In genomic region chr11:64388911-64389310, GRCh38 we compare ENCODE assay signal across 19 cellular contexts. TPM values are rescaled to one million over a fixed set of nuclear protein-coding genes. Genes with fewer than 3 reads are reported as not detected.
DNase-seq lines count a peak whose midpoint lies in the region; ATAC-seq, FAIRE-seq and TF ChIP-seq lines count a peak whose summit lies in the region.
"Had no signal": no experiment of that assay in that cellular context is flagged by ENCODE, and none has a peak within 500 bp of the region (broad histone marks: within the 10 kb centered on the region; RNA-seq: fewer than 3 reads in every experiment).

No MANE protein-coding gene starts in this region.

- H2BK12ac ChIP-seq in H1 (ENCODE audit: low read depth, low read length), result 0 out of 2 replicates have a peak overlapping the region, but pooled peaks have one; percentile 68

- peak overlapping the region; percentile 80; the same call in 1 of the 2 replicates for H2AK5ac ChIP-seq in H1 (ENCODE audit: low read depth, low read length)

- no peak overlapping the region for H3K4ac ChIP-seq in H1 (replicated peaks; ENCODE audit: insufficient read length, low read depth, low read length)

- POLR2A ChIA-PET in H1 (lab: Charles Lee; ENCODE audit: partially characterized antibody), result interaction anchor here (0.5 to 0.8 kb wide), 2 partner anchors 16 to 17 kb away, joined by 3 read pairs; no protein-coding TSS in a partner anchor

- H3K9me3 ChIP-seq in H1 (ENCODE audit: insufficient read depth in 2 of 2, low read depth in 1 of 2, low read length in 1 of 2) (no peaks in the 10 kb centered on the region), osteoblast (ENCODE audit: low read depth, low read length) (no peaks in the 10 kb centered on the region)

- CTCF ChIA-PET in H1 (lab: Charles Lee; ENCODE audit: partially characterized antibody), result interaction anchor here (0.7 to 2.4 kb wide), 7 partner anchors 8 to 180 kb away, joined by 3 to 14 read pairs (median 5); no protein-coding TSS in a partner anchor

- H3K23me2 ChIP-seq in H1 (ENCODE audit: low read depth, low read length), result no peaks in the 10 kb centered on the region

- no peak for FAIRE-seq in H1 (lab: Jason Lieb, UNC)
- FAIRE-seq: G401.6, GM12891, HTR-8/SVneo had no signal

- no peak overlapping the region for H3K27ac ChIP-seq in H1 (ENCODE audit: low read depth, low read length)
- no peak overlapping the region for H3K27ac ChIP-seq in osteoblast (ENCODE audit: low read depth, low read length)
- H3K27ac ChIP-seq: BLaER1 had no signal

- H2BK5ac ChIP-seq in H1 (ENCODE audit: low read depth, low read length), result no peak overlapping the region

- H2BK15ac ChIP-seq in H1 (ENCODE audit: low read length), result no peak overlapping the region

- 92% methylated on average over 10 of the region's 10 CpGs; no CpG with 5 or more reads in 1 of the 2 experiments for WGBS in H1 (ENCODE audit: extremely low coverage in 1 of 2, insufficient coverage in 1 of 2, insufficient read length in 1 of 2, insufficient replicate concordance in 2 of 2, low coverage in 1 of 2, low lambda C conversion rate in 2 of 2, missing lambda C conversion rate in 1 of 2), 2 experiments

- H3K79me1 ChIP-seq in H1 (ENCODE audit: low read depth, low read length), result no peaks in the 10 kb centered on the region; the same call in 1 of the 2 replicates

- H3K79me2 ChIP-seq in H1 (ENCODE audit: control insufficient read depth in 1 of 2, insufficient read depth in 2 of 2, low read length in 2 of 2) (no peaks in the 10 kb centered on the region), osteoblast (ENCODE audit: insufficient read depth, low read length) (no peaks in the 10 kb centered on the region)

- TF ChIP-seq EP300 in H1 (IDR thresholded peaks at IDR 0.05; ENCODE audit: borderline replicate concordance in 1 of 2, low read depth in 2 of 2, low read length in 2 of 2), result no peak

- no peak overlapping the region for H4K8ac ChIP-seq in H1 (ENCODE audit: extremely low read depth, insufficient read depth, low read length)

- no peak for TF ChIP-seq RAD21 in H1 (IDR thresholded peaks at IDR 0.05 in 1 of 2, conservative IDR thresholded peaks at IDR 0.05 in 1 of 2; ENCODE audit: low read depth in 2 of 2, low read length in 2 of 2)

- no peak overlapping the region for H2BK20ac ChIP-seq in H1 (ENCODE audit: low read length)

- H3K4me1 ChIP-seq in H1 (replicated peaks in 1 of 4; ENCODE audit: control insufficient read depth in 3 of 4, insufficient read depth in 4 of 4, low read length in 3 of 4) (peaks cover 0 to 2% (median 0%) of the 10 kb centered on the region in 4 experiments; a peak in 4 of 7 replicates), osteoblast (ENCODE audit: insufficient read depth, low read length) (no peaks in the 10 kb centered on the region)

- H4K20me1 ChIP-seq in H1 (replicated peaks in 1 of 2; ENCODE audit: control insufficient read depth in 1 of 2, insufficient read depth in 2 of 2, low read length in 2 of 2) (no peaks in the 10 kb centered on the region), osteoblast (ENCODE audit: insufficient read depth, low read length) (no peaks in the 10 kb centered on the region)
- H4K20me1 ChIP-seq: BLaER1 had no signal

- no peak overlapping the region for H3K56ac ChIP-seq in H1 (replicated peaks; ENCODE audit: insufficient read length, low read depth, low read length)

- DNase-seq in NCI-H146 (lab: John Stamatoyannopoulos, UW), result peak; percentile 13
- no peak for DNase-seq in NCI-H146 treated with DMSO at 0.1 percent for 48 hours (lab: John Stamatoyannopoulos, UW; ENCODE audit: unreplicated experiment)
- DNase-seq in H1 (ENCODE audit: low read depth in 1 of 2, low spot score in 2 of 2), result no peak
- DNase-seq in osteoblast (ENCODE audit: insufficient read length, low spot score, missing footprints), result peak; percentile 42
- DNase-seq in effector CD4-positive, alpha-beta T cell, result no peak
- DNase-seq: 8988T; Calu3; CD4-positive, alpha-beta memory T cell; H7; HFFc6; IMR-90 had no signal

- no peak for TF ChIP-seq POLR2A in H1 (IDR thresholded peaks at IDR 0.05; ENCODE audit: control extremely low read depth in 1 of 2, low read depth in 2 of 2, low read length in 2 of 2)

- no peak overlapping the region for H2BK120ac ChIP-seq in H1 (replicated peaks; ENCODE audit: low read depth, low read length)

- H3K4me2 ChIP-seq in H1 (ENCODE audit: insufficient read depth in 1 of 2, low read depth in 2 of 2, low read length in 2 of 2) (no peak overlapping the region), osteoblast (ENCODE audit: insufficient read depth, low read length) (no peak overlapping the region)
- H3K4me2 ChIP-seq: GM23338 had no signal

- no peak overlapping the region for H4K5ac ChIP-seq in H1 (ENCODE audit: insufficient read length, low read depth, low read length)

- no peak overlapping the region for H3K14ac ChIP-seq in H1 (ENCODE audit: insufficient read length)

- H3K23ac ChIP-seq in H1 (ENCODE audit: insufficient read length), result no peak overlapping the region

- ATAC-seq in GM18870 (IDR thresholded peaks at IDR 0.05; ENCODE audit: unreplicated experiment), result no peak
- no peak for ATAC-seq in GM21526 (IDR thresholded peaks at IDR 0.05; ENCODE audit: low FRiP score, unreplicated experiment)
- ATAC-seq: GM23338, HCT116 had no signal

- H3K36me3 ChIP-seq in H1 (ENCODE audit: control insufficient read depth in 2 of 4, insufficient read depth in 4 of 4, low read length in 3 of 4), result no peaks in the 10 kb centered on the region
- H3K36me3 ChIP-seq in osteoblast (ENCODE audit: insufficient read depth, low read length), result no peaks in the 10 kb centered on the region

- H3K9ac ChIP-seq in H1 (replicated peaks in 1 of 4; ENCODE audit: extremely low read depth in 1 of 4, low read depth in 3 of 4, low read length in 3 of 4), result no peak overlapping the region
- H3K9ac ChIP-seq: BLaER1 had no signal

- H2AFZ ChIP-seq in H1 (ENCODE audit: low read length), result no peak overlapping the region
- no peak overlapping the region for H2AFZ ChIP-seq in osteoblast (ENCODE audit: low read length)
- H2AFZ ChIP-seq: GM23338 had no signal

- peaks cover 0 to 2% (median 0%) of the 10 kb centered on the region in 4 experiments; a peak in 1 of 7 replicates for H3K27me3 ChIP-seq in H1 (replicated peaks in 1 of 4; ENCODE audit: control insufficient read depth in 3 of 4, extremely low read depth in 1 of 4, insufficient read depth in 3 of 4, low read length in 3 of 4)
- H3K27me3 ChIP-seq in osteoblast (ENCODE audit: insufficient read depth, low read length), result peaks cover 20% of the 10 kb centered on the region
- H3K27me3 ChIP-seq: BLaER1 had no signal

- no peak overlapping the region for H3K4me3 ChIP-seq in H1 (ENCODE audit: extremely low read depth in 1 of 4, insufficient read depth in 2 of 4, low read depth in 3 of 4, low read length in 4 of 4)
- H3K4me3 ChIP-seq in osteoblast (ENCODE audit: insufficient read depth, low read length), result no peak overlapping the region
- H3K4me3 ChIP-seq: BLaER1, GM23338 had no signal

- no peak overlapping the region for H3K18ac ChIP-seq in H1 (ENCODE audit: extremely low read depth, low read length)

- no peak overlapping the region for H4K91ac ChIP-seq in H1 (replicated peaks; ENCODE audit: insufficient read length, low read length)

- no peak for TF ChIP-seq CTCF in H1 (IDR thresholded peaks at IDR 0.05; ENCODE audit: control extremely low read depth in 1 of 3, insufficient read depth in 1 of 3, low read depth in 1 of 3, low read length in 3 of 3)
- TF ChIP-seq CTCF in osteoblast (IDR thresholded peaks at IDR 0.05; ENCODE audit: extremely low read depth, low read depth, low read length), result no peak

TF ChIP-seq in H1, 55 proteins besides CTCF, POLR2A, EP300 and RAD21 (continues in another document):
- TF ChIP-seq JUN (IDR thresholded peaks at IDR 0.05; ENCODE audit: low read depth, low read length) (no peak), POU5F1 (IDR thresholded peaks at IDR 0.05; ENCODE audit: low read depth, low read length) (no peak), PHF8 (conservative IDR thresholded peaks at IDR 0.05; ENCODE audit: low read depth, low read length) (no peak), BACH1 (IDR thresholded peaks at IDR 0.05; ENCODE audit: low read length) (no peak), CBX5 (IDR thresholded peaks at IDR 0.05; ENCODE audit: low read depth, low read length) (no peak), BRCA1 (IDR thresholded peaks at IDR 0.05; ENCODE audit: low read depth, low read length) (no peak), RXRA (IDR thresholded peaks at IDR 0.05; ENCODE audit: insufficient read depth, low read depth, low read length) (no peak), SP4 (IDR thresholded peaks at IDR 0.05; ENCODE audit: low read length) (no peak), TAF1 (IDR thresholded peaks at IDR 0.05; ENCODE audit: low read depth, low read length) (no peak), MAX (IDR thresholded peaks at IDR 0.05) (no peak), BCL11A (IDR thresholded peaks at IDR 0.05; ENCODE audit: low read depth in 2 of 2, low read length in 2 of 2) (no peak), HDAC6 (IDR thresholded peaks at IDR 0.05; ENCODE audit: low read depth, low read length) (no peak), FOSL1 (IDR thresholded peaks at IDR 0.05; ENCODE audit: insufficient read depth, low read depth, low read length) (no peak)

RNA-seq across cellular contexts. Expression of gene RPS6KA4, which starts 29.9 kb away (rescaled TPM):
- 12.6 and 13.2 TPM in 2 replicates for total RNA-seq in H1 (2021; fragmentation: NEBNext Ultra II Directional; extraction: Animal tissue kit (Norgen Biotek cat#: 25700))
- 8.2 and 12.1 TPM in 2 replicates for polyA plus RNA-seq in H1 (2011; rRNA removed)
- polyA plus RNA-seq in H1 (2011; cell fraction: cytosol; rRNA removed), result 11.5 TPM
- 27.8 TPM for polyA plus RNA-seq in H1 (2011; cell fraction: nucleus; rRNA removed)
- polyA plus RNA-seq in H1 (2012, experiment 1 of 2), result 8.5 to 14.4 TPM (median 12.2 TPM) in 4 replicates
- polyA plus RNA-seq in H1 (2012, experiment 2 of 2), result 7.6 TPM
- 5.0 TPM for polyA plus RNA-seq in H1 (2013, experiment 1 of 2)
- 5.5 TPM for polyA plus RNA-seq in H1 (2013, experiment 2 of 2)
- polyA minus RNA-seq in H1 (2011; rRNA and poly(A)+ RNA removed), result 8.6 and 9.0 TPM in 2 replicates
- polyA minus RNA-seq in H1 (2011; cell fraction: cytosol; rRNA and poly(A)+ RNA removed), result 12.0 TPM
- 17.0 TPM for polyA minus RNA-seq in H1 (2011; cell fraction: nucleus; rRNA and poly(A)+ RNA removed)
- total RNA-seq in osteoblast, result 35.9 and 39.4 TPM in 2 replicates

RNA-seq across cellular contexts. Expression of gene CCDC88B, which starts 48.9 kb away (rescaled TPM):
- 11.2 and 12.5 TPM in 2 replicates for total RNA-seq in H1 (2021; fragmentation: NEBNext Ultra II Directional; extraction: Animal tissue kit (Norgen Biotek cat#: 25700))
- 5.9 and 7.9 TPM in 2 replicates for polyA plus RNA-seq in H1 (2011; rRNA removed)
- polyA plus RNA-seq in H1 (2011; cell fraction: cytosol; rRNA removed), result 10.0 TPM
- polyA plus RNA-seq in H1 (2011; cell fraction: nucleus; rRNA removed), result 36.8 TPM
- 12.4 to 18.6 TPM (median 15.8 TPM) in 4 replicates for polyA plus RNA-seq in H1 (2012, experiment 1 of 2)
- 5.3 TPM for polyA plus RNA-seq in H1 (2012, experiment 2 of 2)
- polyA plus RNA-seq in H1 (2013, experiment 1 of 2), result 7.4 TPM
- polyA plus RNA-seq in H1 (2013, experiment 2 of 2), result 6.3 TPM
- polyA minus RNA-seq in H1 (2011; rRNA and poly(A)+ RNA removed), result 1.1 and 1.8 TPM in 2 replicates
- polyA minus RNA-seq in H1 (2011; cell fraction: cytosol; rRNA and poly(A)+ RNA removed), result 6.3 TPM
- polyA minus RNA-seq in H1 (2011; cell fraction: nucleus; rRNA and poly(A)+ RNA removed), result 5.4 TPM
- 0.29 and 1.4 TPM in 2 replicates for total RNA-seq in osteoblast

Comparison
In these comparisons a context has a peak if more than half of its experiments do, and no peak if none do; other contexts are left out.
1. DNase-seq: peak in NCI-H146 (single experiment) and osteoblast (single experiment); none in NCI-H146 treated with DMSO at 0.1 percent for 48 hours (single experiment), H1 (0 of 2) and effector CD4-positive, alpha-beta T cell (single experiment).